13 cellular contexts compared by ENCODE assay signal in the genomic region with DNA sequence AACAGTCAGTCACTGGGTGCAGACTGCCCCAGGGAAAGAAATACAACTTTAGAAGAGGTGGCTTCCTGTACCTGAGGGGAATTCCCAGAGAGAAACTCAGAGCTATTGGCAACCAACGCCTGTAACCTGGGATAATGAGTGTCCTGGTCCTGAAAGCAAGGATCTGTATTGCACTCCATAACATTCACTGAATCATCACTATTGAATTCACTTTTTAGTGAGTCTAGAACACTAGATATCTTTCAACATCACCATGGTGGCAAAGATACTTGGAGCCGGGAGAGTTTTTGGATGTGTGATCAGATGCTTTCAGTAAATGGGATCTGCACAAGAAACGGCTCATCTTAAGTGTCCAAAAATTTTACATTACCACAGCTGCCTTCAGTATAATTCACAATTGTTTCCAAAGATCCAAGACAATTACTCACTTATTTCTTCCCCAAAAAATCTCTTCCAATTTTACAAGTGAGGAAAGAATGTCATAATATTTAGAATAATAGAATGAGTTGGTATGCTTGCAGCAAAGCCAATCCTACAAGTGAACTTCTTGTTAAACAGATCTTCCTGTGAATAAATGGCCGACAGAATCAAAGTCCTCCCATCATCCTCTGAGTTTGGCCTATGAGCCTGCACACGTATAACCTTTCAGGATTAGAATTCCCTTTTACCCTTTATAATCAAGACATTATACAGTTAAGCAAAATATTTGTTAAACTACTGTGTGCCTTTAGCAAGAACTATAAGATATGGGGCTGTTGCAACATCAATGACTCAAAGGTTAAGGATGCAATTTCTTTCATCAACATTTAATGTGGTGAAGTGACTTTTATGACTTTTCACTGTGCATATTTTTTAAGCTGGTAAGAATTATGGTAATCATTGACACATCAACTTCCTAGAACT.
DNase-seq lines count a peak whose midpoint lies in the region; ATAC-seq and TF ChIP-seq lines count a peak whose summit lies in the region.
"Had no signal": no experiment of that assay in that cellular context is flagged by ENCODE, and none has a peak within 500 bp of the region (broad histone marks: within the 10 kb centered on the region; RNA-seq: fewer than 3 reads in every experiment).

No MANE protein-coding gene starts in this region.

- H3K4me2 ChIP-seq in IMR-90 (ENCODE audit: low read depth, low read length), result peak overlapping the region; percentile 81
- H3K4me2 ChIP-seq in mesendoderm (ENCODE audit: low read length), result no peak overlapping the region
- H3K4me2 ChIP-seq: BLaER1 treated with 17β-estradiol and CSF1 and Interleukin-3, amounts not matched to agents 10 nM and 100 nM had no signal

- H3K18ac ChIP-seq in IMR-90 (ENCODE audit: low read depth, low read length) (peak overlapping the region; percentile 100), mesendoderm (ENCODE audit: low read length) (no peak overlapping the region)

- POLR2A ChIA-PET in IMR-90 (lab: Charles Lee; ENCODE audit: unreplicated experiment), result interaction anchor here (0.6 kb wide), 1 partner anchor 15 kb away, joined by 3 read pairs; no protein-coding TSS in a partner anchor

- H3K9me3 ChIP-seq in IMR-90 (ENCODE audit: control insufficient read depth, insufficient read depth, low read length) (peaks cover 7% of the 10 kb centered on the region), left ventricle myocardium inferior (replicated peaks) (peaks cover 21% of the 10 kb centered on the region)

- peaks cover 2% of the 10 kb centered on the region; the same call in 1 of the 2 replicates for H3K9me1 ChIP-seq in IMR-90 (ENCODE audit: insufficient read depth, low read length)

- H3K4me1 ChIP-seq in IMR-90 (ENCODE audit: control insufficient read depth, insufficient read depth, low read length), result peaks cover 14% of the 10 kb centered on the region
- H3K4me1 ChIP-seq in mesendoderm (ENCODE audit: control insufficient read depth, low read depth, low read length), result no peaks in the 10 kb centered on the region
- H3K4me1 ChIP-seq in left ventricle myocardium inferior, result no peaks in the 10 kb centered on the region
- H3K4me1 ChIP-seq: BLaER1 treated with 17β-estradiol and CSF1 and Interleukin-3, amounts not matched to agents 10 nM and 100 nM had no signal

- no peak for TF ChIP-seq CTCF in IMR-90 (conservative IDR thresholded peaks at IDR 0.05; ENCODE audit: low read depth, low read length)
- no peak for TF ChIP-seq CTCF in brain microvascular endothelial cell (IDR thresholded peaks at IDR 0.05; ENCODE audit: low read depth, low read length, missing control alignments)
- no peak for TF ChIP-seq CTCF in left ventricle myocardium inferior (IDR thresholded peaks at IDR 0.05; ENCODE audit: borderline replicate concordance)

- H3K79me2 ChIP-seq in mesendoderm (ENCODE audit: control insufficient read depth, insufficient read depth, low read length), result no peaks in the 10 kb centered on the region

- TF ChIP-seq POLR2A in IMR-90 (IDR thresholded peaks at IDR 0.05; ENCODE audit: low read depth, low read length), result no peak

- H3K4ac ChIP-seq in IMR-90 (ENCODE audit: low read depth, low read length) (peak overlapping the region; percentile 93), mesendoderm (ENCODE audit: low read depth, low read length) (no peak overlapping the region)

- H3K4me3 ChIP-seq in IMR-90 (ENCODE audit: insufficient read depth, low read depth, low read length), result no peak overlapping the region
- H3K4me3 ChIP-seq in brain microvascular endothelial cell (ENCODE audit: low read depth, low read length), result no peak overlapping the region
- H3K4me3 ChIP-seq in mesendoderm (ENCODE audit: low read length), result no peak overlapping the region
- no peak overlapping the region for H3K4me3 ChIP-seq in left ventricle myocardium inferior
- H3K4me3 ChIP-seq: BLaER1 treated with 17β-estradiol and CSF1 and Interleukin-3, amounts not matched to agents 10 nM and 100 nM had no signal

- intact Hi-C loops in IMR-90 (cut with micrococcal nuclease) (loop anchor here (10.0 kb wide), 1 partner anchor 250 kb away; no protein-coding TSS in a partner anchor), left ventricle myocardium inferior (cut with micrococcal nuclease) (no loop called here)

- peak overlapping the region; percentile 90 for H3K23ac ChIP-seq in IMR-90 (ENCODE audit: low read depth, low read length)
- no peak overlapping the region for H3K23ac ChIP-seq in mesendoderm (ENCODE audit: low read length)

- H3K79me1 ChIP-seq in IMR-90 (ENCODE audit: low read depth in 1 of 2, low read length in 2 of 2) (no peaks in the 10 kb centered on the region), mesendoderm (ENCODE audit: low read length) (no peaks in the 10 kb centered on the region)

- dilution Hi-C loops in IMR-90 (cut with HindIII; ENCODE audit: low sequenced_read_pairs, unreplicated experiment), result no loop called here

- H4K8ac ChIP-seq in IMR-90 (ENCODE audit: low read depth in 2 of 2, low read length in 2 of 2), result peak overlapping the region; percentile 82 to 86
- H4K8ac ChIP-seq in mesendoderm (ENCODE audit: low read depth, low read length), result no peak overlapping the region

- peak overlapping the region; percentile 89 for H2BK5ac ChIP-seq in IMR-90 (ENCODE audit: low read depth, low read length, poor library complexity, severe bottlenecking)
- H2BK5ac ChIP-seq in mesendoderm (ENCODE audit: low read length), result no peak overlapping the region

- H2AK9ac ChIP-seq in IMR-90 (replicated peaks; ENCODE audit: low read depth, low read length, poor library complexity), result peak overlapping the region; percentile 13

- H3K36me3 ChIP-seq in IMR-90 (ENCODE audit: control insufficient read depth, insufficient read depth, low read length) (no peaks in the 10 kb centered on the region), brain microvascular endothelial cell (replicated peaks) (no peaks in the 10 kb centered on the region), mesendoderm (ENCODE audit: control insufficient read depth, insufficient read depth, low read length) (no peaks in the 10 kb centered on the region), left ventricle myocardium inferior (no peaks in the 10 kb centered on the region)
- H3K36me3 ChIP-seq: BLaER1 treated with 17β-estradiol and CSF1 and Interleukin-3, amounts not matched to agents 10 nM and 100 nM had no signal

- DNase-seq in AG08395 (ENCODE audit: low spot score) (peak; percentile 55), IMR-90 (peak; percentile 89), brain microvascular endothelial cell (peak; percentile 71), kidney glomerular epithelial cell (lab: John Stamatoyannopoulos, UW) (peak; percentile 64), mesendoderm (no peak), midbrain (lab: John Stamatoyannopoulos, UW) (no peak), left ventricle myocardium inferior (no peak), NCI-H2171 treated with DMSO at 0.1 percent for 48 hours (lab: John Stamatoyannopoulos, UW) (no peak)
- DNase-seq: aorta, NCI-H2029 treated with DMSO at 0.1 percent for 48 hours, posterior cingulate gyrus, substantia nigra had no signal

- H3K9ac ChIP-seq in IMR-90 (ENCODE audit: low read depth, low read length) (peak overlapping the region; percentile 8; the same call in 1 of the 2 replicates), mesendoderm (ENCODE audit: low read length) (no peak overlapping the region)
- H3K9ac ChIP-seq: BLaER1 treated with 17β-estradiol and CSF1 and Interleukin-3, amounts not matched to agents 10 nM and 100 nM had no signal

- peak; percentile 85 for ATAC-seq in IMR-90 (ENCODE audit: low read depth)

- BruUV-seq in IMR-90 (replicated peaks; lab: Mats Ljungman, UMichigan), result no TSS peak

- peak overlapping the region; percentile 25 for H2AFZ ChIP-seq in IMR-90 (replicated peaks; ENCODE audit: low read length, poor library complexity)

- no peaks in the 10 kb centered on the region for H4K20me1 ChIP-seq in IMR-90 (ENCODE audit: insufficient read depth, low read length)
- H4K20me1 ChIP-seq: BLaER1 treated with 17β-estradiol and CSF1 and Interleukin-3, amounts not matched to agents 10 nM and 100 nM had no signal

- in situ Hi-C loops in IMR-90 (cut with MboI; ENCODE audit: low sequenced_read_pairs), result no loop called here
- in situ Hi-C loops in brain microvascular endothelial cell (cut with HindIII; ENCODE audit: low pct_ligation_motif_present, low sequenced_read_pairs), result no loop called here

- peak overlapping the region; percentile 86 for H3K14ac ChIP-seq in IMR-90 (replicated peaks; ENCODE audit: low read depth, low read length)

- WGBS in IMR-90 (ENCODE audit: extremely low coverage in 2 of 2, insufficient read length in 1 of 2), 2 experiments, result no CpG with 5 or more reads among the region's 5 CpGs
- no CpG with 5 or more reads among the region's 5 CpGs for WGBS in mesendoderm (ENCODE audit: extremely low coverage, insufficient coverage, low lambda C conversion rate)

- H4K91ac ChIP-seq in IMR-90 (ENCODE audit: insufficient read depth, low read depth, low read length), result peak overlapping the region; percentile 86

- peak overlapping the region; percentile 79 for H2BK20ac ChIP-seq in IMR-90 (ENCODE audit: low read depth, low read length)

- H2BK120ac ChIP-seq in IMR-90 (ENCODE audit: low read depth, low read length) (peak overlapping the region; percentile 92), mesendoderm (ENCODE audit: low read depth, low read length) (no peak overlapping the region)

- H3K56ac ChIP-seq in IMR-90 (ENCODE audit: extremely low read depth, insufficient read depth, low read length) (peak overlapping the region; percentile 83), mesendoderm (ENCODE audit: low read length) (no peak overlapping the region)

- peak overlapping the region; percentile 81; the same call in 2 of the 3 replicates for H2BK15ac ChIP-seq in IMR-90 (ENCODE audit: low read depth, low read length)
- no peak overlapping the region for H2BK15ac ChIP-seq in mesendoderm (replicated peaks; ENCODE audit: low read depth)

- peak overlapping the region; percentile 70 for H2AK5ac ChIP-seq in IMR-90 (ENCODE audit: low read depth, low read length)
- no peak overlapping the region for H2AK5ac ChIP-seq in mesendoderm (ENCODE audit: low read length)

- H4K5ac ChIP-seq in IMR-90 (ENCODE audit: low read depth, low read length) (peak overlapping the region; percentile 99), mesendoderm (ENCODE audit: low read length) (no peak overlapping the region)

- H3K27me3 ChIP-seq in IMR-90 (ENCODE audit: control insufficient read depth, insufficient read depth, low read length) (no peaks in the 10 kb centered on the region), brain microvascular endothelial cell (replicated peaks) (no peaks in the 10 kb centered on the region), mesendoderm (ENCODE audit: insufficient read depth, low read length, poor library complexity) (no peaks in the 10 kb centered on the region), left ventricle myocardium inferior (ENCODE audit: low read depth) (no peaks in the 10 kb centered on the region)
- H3K27me3 ChIP-seq: BLaER1 treated with 17β-estradiol and CSF1 and Interleukin-3, amounts not matched to agents 10 nM and 100 nM had no signal

- CTCF ChIA-PET in IMR-90 (lab: Yijun Ruan, JAX), result interaction anchor here (0.7 kb wide), 1 partner anchor 34 kb away, joined by 4 read pairs; no protein-coding TSS in a partner anchor

- H3K27ac ChIP-seq in IMR-90 (ENCODE audit: insufficient read depth, low read length), result peak overlapping the region; percentile 86
- H3K27ac ChIP-seq in brain microvascular endothelial cell, result peak overlapping the region; percentile 78
- no peak overlapping the region for H3K27ac ChIP-seq in mesendoderm (ENCODE audit: low read depth, low read length)
- no peak overlapping the region for H3K27ac ChIP-seq in left ventricle myocardium inferior (replicated peaks)
- H3K27ac ChIP-seq: BLaER1 treated with 17β-estradiol and CSF1 and Interleukin-3, amounts not matched to agents 10 nM and 100 nM had no signal

- no peak; the same call in 1 of the 2 replicates for TF ChIP-seq RAD21 in IMR-90 (IDR thresholded peaks at IDR 0.05; ENCODE audit: low read length)

Comparison
In these comparisons a context has a peak if more than half of its experiments do, and no peak if none do; other contexts are left out.
1. DNase-seq: peak in AG08395 (single experiment), IMR-90 (single experiment), brain microvascular endothelial cell (single experiment) and kidney glomerular epithelial cell (single experiment); none in mesendoderm (single experiment), midbrain (single experiment), left ventricle myocardium inferior (single experiment) and NCI-H2171 treated with DMSO at 0.1 percent for 48 hours (single experiment).
2. H3K27ac ChIP-seq: peak in IMR-90 (single experiment) and brain microvascular endothelial cell (single experiment); none in mesendoderm (single experiment) and left ventricle myocardium inferior (single experiment).